In genomic region chr2:170161516-170162260, GRCh38 we compare ENCODE assay signal across 24 cellular contexts. TPM values are rescaled to one million over a fixed set of nuclear protein-coding genes. Genes with fewer than 3 reads are reported as not detected.
DNase-seq lines count a peak whose midpoint lies in the region; ATAC-seq, FAIRE-seq and TF ChIP-seq lines count a peak whose summit lies in the region.
"Had no signal": no experiment of that assay in that cellular context is flagged by ENCODE, and none has a peak within 500 bp of the region (broad histone marks: within the 10 kb centered on the region; RNA-seq: fewer than 3 reads in every experiment).

No MANE protein-coding gene starts in this region.

- CTCF ChIA-PET in HEK293T (lab: Yijun Ruan, JAX) = no interaction called here

- no peaks in the 10 kb centered on the region for H3K9me3 ChIP-seq in astrocyte (ENCODE audit: insufficient read depth, low read depth, low read length)
- H3K9me3 ChIP-seq in keratinocyte (ENCODE audit: control insufficient read depth, low read depth, low read length) = no peaks in the 10 kb centered on the region
- H3K9me3 ChIP-seq: BLaER1, colonic mucosa, SJCRH30 had no signal

- H2AFZ ChIP-seq in astrocyte (ENCODE audit: low read depth, low read length) (peak overlapping the region; percentile 64), keratinocyte (ENCODE audit: control insufficient read depth, low read length) (peak overlapping the region; percentile 18)

- no peak for TF ChIP-seq CTCF in astrocyte (IDR thresholded peaks at IDR 0.05; ENCODE audit: insufficient read depth, low read depth, low read length)
- TF ChIP-seq CTCF in keratinocyte (optimal IDR thresholded peaks at IDR 0.05 in 1 of 3, IDR thresholded peaks at IDR 0.05 in 1 of 3, conservative IDR thresholded peaks at IDR 0.05 in 1 of 3; ENCODE audit: extremely low read depth in 1 of 3, insufficient read depth in 2 of 3, low read length in 3 of 3) = no peak

- POLR2A ChIA-PET in HEK293T (lab: Yijun Ruan, JAX) = no interaction called here

- H3K9me1 ChIP-seq in keratinocyte (ENCODE audit: control insufficient read depth, extremely low read depth, insufficient read depth, low read length) = no peaks in the 10 kb centered on the region

- H4K20me1 ChIP-seq in astrocyte (ENCODE audit: insufficient read depth, low read length) (no peaks in the 10 kb centered on the region), keratinocyte (ENCODE audit: control insufficient read depth, extremely low read depth, insufficient read depth, low read length) (no peaks in the 10 kb centered on the region)
- H4K20me1 ChIP-seq: BLaER1 had no signal

- H3K27ac ChIP-seq in astrocyte (ENCODE audit: low read depth, low read length) (no peak overlapping the region), keratinocyte (ENCODE audit: control insufficient read depth, insufficient read depth, low read length) (peak overlapping the region; percentile 10)
- H3K27ac ChIP-seq: BLaER1, colonic mucosa, SJCRH30, VCaP had no signal

- H3K9me3 Mint-ChIP-seq in astrocyte (ENCODE audit: unreplicated experiment) = no peaks in the 10 kb centered on the region
- H3K9me3 Mint-ChIP-seq: activated CD4-positive, alpha-beta memory T cell treated with anti-CD3 and anti-CD28 coated beads, Interleukin-2, amount 10 ng/mL, durations not matched to agents 7 days and 5 days; activated naive CD4-positive, alpha-beta T cell treated with anti-CD3 and anti-CD28 coated beads for 36 hours; endodermal cell; naive B cell; stimulated activated naive CD8-positive, alpha-beta T cell treated with anti-CD3 and anti-CD28 coated beads, Interleukin-15, amount 100 ng/mL, for 72 hours; type B pancreatic cell had no signal

- no peak for TF ChIP-seq RAD21 in Ishikawa (IDR thresholded peaks at IDR 0.05; ENCODE audit: low read depth)

- H3K4me3 ChIP-seq in astrocyte (ENCODE audit: insufficient read depth, low read depth, low read length) (no peak overlapping the region), keratinocyte (ENCODE audit: control insufficient read depth in 2 of 3, extremely low read depth in 1 of 3, insufficient read depth in 2 of 3, low read depth in 1 of 3, low read length in 3 of 3) (no peak overlapping the region)
- H3K4me3 ChIP-seq: BLaER1, colonic mucosa, SJCRH30 had no signal

- H3K27me3 ChIP-seq in astrocyte (ENCODE audit: insufficient read depth, low read length) (no peaks in the 10 kb centered on the region), keratinocyte (ENCODE audit: control insufficient read depth, extremely low read depth, insufficient read depth, low read length) (no peaks in the 10 kb centered on the region)
- H3K27me3 ChIP-seq: BLaER1, colonic mucosa, SJCRH30 had no signal

- peak overlapping the region; percentile 22 for H3K4me2 ChIP-seq in astrocyte (ENCODE audit: low read length)
- H3K4me2 ChIP-seq in keratinocyte (ENCODE audit: control insufficient read depth, extremely low read depth, insufficient read depth, low read depth, low read length) = no peak overlapping the region
- H3K4me2 ChIP-seq: BLaER1 had no signal

- H3K36me3 ChIP-seq in astrocyte (ENCODE audit: insufficient read depth, low read length) = no peaks in the 10 kb centered on the region
- H3K36me3 ChIP-seq in keratinocyte (ENCODE audit: control insufficient read depth in 2 of 2, extremely low read depth in 1 of 2, insufficient read depth in 2 of 2, low read length in 2 of 2) = no peaks in the 10 kb centered on the region
- H3K36me3 ChIP-seq: BLaER1, colonic mucosa, SJCRH30 had no signal

- H3K27ac Mint-ChIP-seq in astrocyte (ENCODE audit: unreplicated experiment) = peak overlapping the region; percentile 96
- H3K27ac Mint-ChIP-seq: activated CD4-positive, alpha-beta memory T cell treated with anti-CD3 and anti-CD28 coated beads, Interleukin-2, amount 10 ng/mL, durations not matched to agents 7 days and 5 days; activated naive CD4-positive, alpha-beta T cell treated with anti-CD3 and anti-CD28 coated beads for 36 hours; endodermal cell; naive B cell; stimulated activated naive CD8-positive, alpha-beta T cell treated with anti-CD3 and anti-CD28 coated beads, Interleukin-15, amount 100 ng/mL, for 72 hours; type B pancreatic cell had no signal

- H3K4me1 ChIP-seq in astrocyte (ENCODE audit: insufficient read depth, low read length) = peaks cover 7% of the 10 kb centered on the region
- H3K4me1 ChIP-seq in keratinocyte (ENCODE audit: control insufficient read depth, extremely low read depth, insufficient read depth, low read length) = peaks cover 10% of the 10 kb centered on the region
- H3K4me1 ChIP-seq: BLaER1, colonic mucosa, SJCRH30 had no signal

- H3K4me1 Mint-ChIP-seq in astrocyte (ENCODE audit: low read depth, unreplicated experiment) = peaks cover 26% of the 10 kb centered on the region
- H3K4me1 Mint-ChIP-seq: activated CD4-positive, alpha-beta memory T cell treated with anti-CD3 and anti-CD28 coated beads, Interleukin-2, amount 10 ng/mL, durations not matched to agents 7 days and 5 days; naive B cell; stimulated activated naive CD8-positive, alpha-beta T cell treated with anti-CD3 and anti-CD28 coated beads, Interleukin-15, amount 100 ng/mL, for 72 hours had no signal

- no peaks in the 10 kb centered on the region for H3K36me3 Mint-ChIP-seq in astrocyte (ENCODE audit: low read depth, unreplicated experiment)
- H3K36me3 Mint-ChIP-seq: naive B cell, type B pancreatic cell had no signal

- dilution Hi-C loops in keratinocyte (cut with MboI; ENCODE audit: extremely low pct_ligation_motif_present, low sequenced_read_pairs) = no loop called here

- TF ChIP-seq EP300 in Ishikawa (IDR thresholded peaks at IDR 0.05; ENCODE audit: borderline replicate concordance) = no peak

- no peak for DNase-seq in GM19239 (ENCODE audit: insufficient read length, low spot score)
- DNase-seq in astrocyte (ENCODE audit: low read depth) = no peak
- DNase-seq in keratinocyte (ENCODE audit: low read depth, low spot score) = no peak
- no peak for DNase-seq in HEK293T (ENCODE audit: extremely low spot score)
- DNase-seq in posterior vena cava (ENCODE audit: low spot score) = no peak
- no peak for DNase-seq in NOMO-1 (lab: John Stamatoyannopoulos, UW; ENCODE audit: unreplicated experiment in 2 of 2)
- DNase-seq: activated CD4-positive, alpha-beta memory T cell treated with anti-CD3 and anti-CD28 coated beads, Interleukin-2, amount 10 ng/mL, durations not matched to agents 7 days and 5 days; activated naive CD4-positive, alpha-beta T cell treated with anti-CD3 and anti-CD28 coated beads for 36 hours; colonic mucosa; endodermal cell; foreskin melanocyte; naive B cell; NCI-H1436 treated with DMSO at 0.1 percent for 48 hours; NCI-H2171 treated with DMSO at 0.1 percent for 48 hours; NCI-H526 treated with DMSO at 0.1 percent for 48 hours; SJCRH30; stimulated activated naive CD8-positive, alpha-beta T cell treated with anti-CD3 and anti-CD28 coated beads, Interleukin-15, amount 100 ng/mL, for 72 hours had no signal

- intact Hi-C loops in posterior vena cava (cut with DNase I) = no loop called here

- H3K79me2 ChIP-seq in astrocyte (ENCODE audit: insufficient read depth, low read length) (no peaks in the 10 kb centered on the region), keratinocyte (ENCODE audit: control insufficient read depth, insufficient read depth, low read length) (no peaks in the 10 kb centered on the region)

- no peak for ATAC-seq in GM19397 (IDR thresholded peaks at IDR 0.05; ENCODE audit: unreplicated experiment)

- no peak overlapping the region for H3K9ac ChIP-seq in astrocyte (ENCODE audit: low read length)
- H3K9ac ChIP-seq in keratinocyte (ENCODE audit: control insufficient read depth, extremely low read depth, insufficient read depth, low read length) = no peak overlapping the region
- H3K9ac ChIP-seq: BLaER1 had no signal

- H3K27me3 Mint-ChIP-seq in astrocyte (ENCODE audit: low read depth, unreplicated experiment) = no peaks in the 10 kb centered on the region
- H3K27me3 Mint-ChIP-seq: type B pancreatic cell had no signal

- FAIRE-seq in GM19239 (lab: Jason Lieb, UNC) = peak; percentile 77
- FAIRE-seq in astrocyte (lab: Jason Lieb, UNC) = no peak
- FAIRE-seq in keratinocyte (lab: Jason Lieb, UNC) = peak; percentile 29

- H3K4me3 Mint-ChIP-seq in astrocyte (ENCODE audit: unreplicated experiment) = no peak overlapping the region
- H3K4me3 Mint-ChIP-seq: activated CD4-positive, alpha-beta memory T cell treated with anti-CD3 and anti-CD28 coated beads, Interleukin-2, amount 10 ng/mL, durations not matched to agents 7 days and 5 days; activated naive CD4-positive, alpha-beta T cell treated with anti-CD3 and anti-CD28 coated beads for 36 hours; endodermal cell; stimulated activated naive CD8-positive, alpha-beta T cell treated with anti-CD3 and anti-CD28 coated beads, Interleukin-15, amount 100 ng/mL, for 72 hours; type B pancreatic cell had no signal

TF ChIP-seq in Ishikawa, 13 proteins besides CTCF, POLR2A, EP300 and RAD21 (continues in another document):
- TF ChIP-seq USF1 (IDR thresholded peaks at IDR 0.05) = peak; percentile 61

TF ChIP-seq in HEK293T, 16 proteins besides CTCF, POLR2A, EP300 and RAD21:
- TF ChIP-seq HDGF (IDR thresholded peaks at IDR 0.05; ENCODE audit: borderline replicate concordance) = no peak
- TF ChIP-seq SP1 (IDR thresholded peaks at IDR 0.05) = no peak
- TF ChIP-seq CTBP1 (IDR thresholded peaks at IDR 0.05; ENCODE audit: borderline replicate concordance) = no peak
- TF ChIP-seq NFRKB (IDR thresholded peaks at IDR 0.05) = no peak
- no peak for TF ChIP-seq FOXM1 (IDR thresholded peaks at IDR 0.05; ENCODE audit: borderline replicate concordance)
- no peak for TF ChIP-seq L3MBTL2 (conservative IDR thresholded peaks at IDR 0.05)
- no peak for TF ChIP-seq ELF4 (IDR thresholded peaks at IDR 0.05)
- no peak for TF ChIP-seq LEF1 (IDR thresholded peaks at IDR 0.05; ENCODE audit: borderline replicate concordance)
- TF ChIP-seq FOXA1 (IDR thresholded peaks at IDR 0.05) = no peak
- no peak for TF ChIP-seq ARNT (IDR thresholded peaks at IDR 0.05)
- no peak for TF ChIP-seq ZNF384 (IDR thresholded peaks at IDR 0.05)
- TF ChIP-seq SUZ12 (IDR thresholded peaks at IDR 0.05) = no peak

RNA-seq across cellular contexts. Expression of gene MYO3B, which starts 16.3 kb away (rescaled TPM):
- not detected in 2 replicates for total RNA-seq in astrocyte
- polyA plus RNA-seq in keratinocyte = 3.1 to 7.6 TPM (median 4.4 TPM) in 3 replicates
- polyA plus RNA-seq in keratinocyte (2011; ENCODE audit: low read depth) = 1.5 TPM
- polyA plus RNA-seq in keratinocyte (2011; cell fraction: cytosol; rRNA removed) = 2.9 and 4.8 TPM in 2 replicates
- polyA plus RNA-seq in keratinocyte (2011; cell fraction: nucleus; rRNA removed) = 7.7 and 8.6 TPM in 2 replicates
- 2.4 and 2.5 TPM in 2 replicates for polyA plus RNA-seq in keratinocyte (2012; ENCODE audit: low replicate concordance)
- 2.1 to 17.5 TPM (median 16.9 TPM) in 3 replicates for polyA minus RNA-seq in keratinocyte
- 4.4 TPM for polyA minus RNA-seq in keratinocyte (2011; cell fraction: cytosol; rRNA and poly(A)+ RNA removed)
- 15.6 and 36.9 TPM in 2 replicates for polyA minus RNA-seq in keratinocyte (2011; cell fraction: nucleus; rRNA and poly(A)+ RNA removed)
- under 1 TPM in 1 of 2 donors, not detected in 1; 0.05 TPM for total RNA-seq in posterior vena cava
- total RNA-seq: HT1080, OCI-LY7 had no signal
